Comparison of ENCODE assay signal across 8 cellular contexts in the genomic region with DNA sequence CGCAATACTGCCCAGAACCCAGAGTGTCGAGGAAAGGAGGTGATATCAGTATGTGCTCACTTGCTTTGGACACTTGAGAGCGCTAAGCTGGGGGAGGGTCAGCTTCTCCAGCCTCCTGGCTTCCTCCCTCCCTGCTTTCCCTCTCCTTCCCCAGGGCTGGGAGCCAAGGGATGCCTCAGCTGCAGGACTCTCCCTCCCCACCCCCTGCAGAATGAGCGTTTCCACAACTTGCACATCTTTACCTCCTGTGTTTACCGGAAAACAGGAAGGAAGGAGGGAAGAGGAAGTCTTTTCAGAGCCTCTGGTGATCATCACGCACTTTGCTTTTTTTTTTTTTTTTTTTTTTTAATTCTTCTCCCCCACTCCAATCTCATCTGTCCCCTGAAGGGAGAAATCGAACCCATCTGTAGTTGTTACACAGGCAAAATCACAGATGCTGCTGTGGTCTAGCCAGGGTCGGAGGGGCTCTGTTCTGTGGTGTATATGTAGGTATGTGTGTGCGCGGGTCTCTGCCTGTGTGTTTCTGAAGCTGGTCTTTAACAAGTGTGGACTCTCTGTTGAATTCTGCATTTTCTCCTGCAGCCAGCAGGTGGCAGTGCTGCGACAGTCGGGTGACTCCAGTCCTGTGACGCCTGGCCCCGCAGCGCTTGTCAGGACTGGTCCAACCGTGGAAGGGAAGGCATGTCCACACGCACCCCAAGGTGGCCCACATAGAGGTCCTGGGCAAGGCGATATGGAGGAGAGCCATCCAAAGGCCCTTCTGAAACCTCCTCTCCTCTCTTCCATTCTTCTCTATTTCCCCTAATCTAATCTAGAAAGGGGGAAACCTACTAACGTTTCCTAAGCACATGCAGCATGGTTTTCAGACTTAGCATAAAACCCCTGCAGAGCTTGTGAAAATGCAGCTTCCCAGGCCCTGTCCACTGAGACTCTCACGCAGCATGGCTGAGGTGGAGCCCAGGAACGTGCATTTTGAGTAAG.
DNase-seq lines count a peak whose midpoint lies in the region; ATAC-seq and TF ChIP-seq lines count a peak whose summit lies in the region.

No MANE protein-coding gene starts in this region.

- H3K9me3 Mint-ChIP-seq in activated naive CD8-positive, alpha-beta T cell treated with anti-CD3 and anti-CD28 coated beads, Interleukin-2, amount 50 U/mL, for 24 hours = peaks cover 8% of the 10 kb centered on the region

- H3K27me3 Mint-ChIP-seq in activated naive CD8-positive, alpha-beta T cell treated with anti-CD3 and anti-CD28 coated beads, Interleukin-2, amount 50 U/mL, for 24 hours = peaks cover 33% of the 10 kb centered on the region

- H3K36me3 Mint-ChIP-seq in activated naive CD8-positive, alpha-beta T cell treated with anti-CD3 and anti-CD28 coated beads, Interleukin-2, amount 50 U/mL, for 24 hours (ENCODE audit: low read depth) = peaks cover 2% of the 10 kb centered on the region

- DNase-seq in NCI-H1436 treated with DMSO at 0.1 percent for 48 hours (lab: John Stamatoyannopoulos, UW) (peak; percentile 1), T follicular helper cell (ENCODE audit: low read depth) (peak; percentile 61), heart right ventricle (peak; percentile 81 to 84), psoas muscle (peak; percentile 87 to 92)
- DNase-seq in activated naive CD8-positive, alpha-beta T cell treated with anti-CD3 and anti-CD28 coated beads, Interleukin-2, amount 50 U/mL, for 24 hours = peak; percentile 81

- H3K4me1 ChIP-seq in heart right ventricle (peaks cover 0 to 14% (median 9%) of the 10 kb centered on the region in 9 donors), psoas muscle (no peaks in the 10 kb centered on the region)

- no peaks in the 10 kb centered on the region for H3K9me3 ChIP-seq in heart right ventricle
- no peaks in the 10 kb centered on the region for H3K9me3 ChIP-seq in psoas muscle

- peak; percentile 89 for ATAC-seq in HG02798 (IDR thresholded peaks at IDR 0.05; ENCODE audit: poor library complexity, unreplicated experiment)
- peak; percentile 88 for ATAC-seq in activated naive CD8-positive, alpha-beta T cell treated with anti-CD3 and anti-CD28 coated beads, Interleukin-2, amount 50 U/mL, for 24 hours
- peak; percentile 84 to 93 (median 90) for ATAC-seq in heart right ventricle
- ATAC-seq in psoas muscle = peak; percentile 92 to 98 (median 92)
- ATAC-seq in HG03139 (IDR thresholded peaks at IDR 0.05; ENCODE audit: unreplicated experiment) = no peak

- H3K36me3 ChIP-seq in heart right ventricle = no peaks in the 10 kb centered on the region
- no peaks in the 10 kb centered on the region for H3K36me3 ChIP-seq in psoas muscle (ENCODE audit: insufficient read depth in 1 of 2, low read depth in 1 of 2)

- TF ChIP-seq CTCF in GM12872 (IDR thresholded peaks at IDR 0.05; ENCODE audit: insufficient read depth, low read depth, low read length) = peak; percentile 91
- TF ChIP-seq CTCF in heart right ventricle (IDR thresholded peaks at IDR 0.05) = peak; percentile 84 to 94 (median 90)
- TF ChIP-seq CTCF in psoas muscle (IDR thresholded peaks at IDR 0.05) = peak; percentile 89

- H3K27ac ChIP-seq in heart right ventricle (no peak overlapping the region), psoas muscle (no peak overlapping the region)

- H3K27me3 ChIP-seq in heart right ventricle = peaks cover 0 to 12% (median 0%) of the 10 kb centered on the region in 7 donors
- peaks cover 0 to 11% (median 6%) of the 10 kb centered on the region in 3 donors for H3K27me3 ChIP-seq in psoas muscle (ENCODE audit: insufficient read depth in 3 of 3, low read length in 2 of 3)

- whole genome bisulfite sequencing in heart right ventricle, 2 donors = 12 to 15% methylated on average over 21 of the region's 21 CpGs
- 12 to 14% (median 13%) methylated on average over 21 of the region's 21 CpGs for WGBS in psoas muscle, 3 donors

- no peak overlapping the region for H3K27ac Mint-ChIP-seq in activated naive CD8-positive, alpha-beta T cell treated with anti-CD3 and anti-CD28 coated beads, Interleukin-2, amount 50 U/mL, for 24 hours

- intact Hi-C loops in heart right ventricle (cut with DNase I) = loop anchor here (1.0 to 10.0 kb wide), 9 partner anchors 182 to 1114 kb away; partner anchors contain the start of gene PLXNA4 (in 1 of the 10)
- intact Hi-C loops in psoas muscle (cut with DNase I) = loop anchor here (1.0 to 10.0 kb wide), 2 partner anchors 262 to 1116 kb away; no protein-coding TSS in a partner anchor

- no peak overlapping the region for H3K4me3 Mint-ChIP-seq in activated naive CD8-positive, alpha-beta T cell treated with anti-CD3 and anti-CD28 coated beads, Interleukin-2, amount 50 U/mL, for 24 hours

- H3K4me1 Mint-ChIP-seq in activated naive CD8-positive, alpha-beta T cell treated with anti-CD3 and anti-CD28 coated beads, Interleukin-2, amount 50 U/mL, for 24 hours = peaks cover 9% of the 10 kb centered on the region

- H3K4me3 ChIP-seq in heart right ventricle (no peak overlapping the region), psoas muscle (no peak overlapping the region)

Comparison
In these comparisons a context has a peak if more than half of its experiments do, and no peak if none do; other contexts are left out.
1. DNase-seq: peak in every context shown above with its lines; median percentile 90 in psoas muscle; 82 in heart right ventricle; 81 in activated naive CD8-positive, alpha-beta T cell treated with anti-CD3 and anti-CD28 coated beads, Interleukin-2, amount 50 U/mL, for 24 hours; 61 in T follicular helper cell; 1 in NCI-H1436 treated with DMSO at 0.1 percent for 48 hours.